10 cellular contexts compared by ENCODE assay signal in the genomic region with DNA sequence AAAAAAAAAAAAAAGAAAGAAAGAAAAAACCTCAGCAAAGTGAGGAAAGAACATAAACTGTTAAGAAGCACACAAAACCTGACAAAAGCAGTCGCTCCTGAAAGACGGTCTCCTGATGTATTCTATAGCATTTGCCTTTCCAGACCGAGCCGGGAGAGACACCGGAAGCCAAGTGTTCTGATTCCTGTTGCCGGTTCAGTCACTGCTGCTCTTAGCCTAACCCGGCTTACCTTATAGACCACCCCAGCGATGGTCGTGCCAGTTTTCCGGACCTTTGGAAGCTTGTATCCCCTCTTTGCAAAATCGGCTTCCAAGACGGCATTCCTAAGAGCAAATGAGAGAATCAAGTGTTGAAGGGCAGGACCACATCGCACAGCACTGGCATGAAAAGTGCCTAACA. TPM values are rescaled to one million over a fixed set of nuclear protein-coding genes. Genes with fewer than 3 reads are reported as not detected.
DNase-seq lines count a peak whose midpoint lies in the region; ATAC-seq, FAIRE-seq and TF ChIP-seq lines count a peak whose summit lies in the region.
"Had no signal": no experiment of that assay in that cellular context is flagged by ENCODE, and none has a peak within 500 bp of the region (broad histone marks: within the 10 kb centered on the region; RNA-seq: fewer than 3 reads in every experiment).

No MANE protein-coding gene starts in this region.

- H3K27ac Mint-ChIP-seq in activated naive CD4-positive, alpha-beta T cell treated with anti-CD3 and anti-CD28 coated beads, Interleukin-2, amount 10 ng/mL, durations not matched to agents 7 days and 5 days, result peak overlapping the region; percentile 90
- peak overlapping the region; percentile 99 for H3K27ac Mint-ChIP-seq in astrocyte (ENCODE audit: unreplicated experiment)

- no peak for FAIRE-seq in astrocyte (lab: Jason Lieb, UNC)

- H3K79me2 ChIP-seq in astrocyte (ENCODE audit: insufficient read depth, low read length), result peaks cover 47% of the 10 kb centered on the region

- no peak for TF ChIP-seq POLR2A in upper lobe of left lung (IDR thresholded peaks at IDR 0.05)

- H3K27me3 ChIP-seq in astrocyte (ENCODE audit: insufficient read depth, low read length), result no peaks in the 10 kb centered on the region
- H3K27me3 ChIP-seq in lung (ENCODE audit: control insufficient read depth, insufficient read depth), result no peaks in the 10 kb centered on the region
- no peaks in the 10 kb centered on the region for H3K27me3 ChIP-seq in upper lobe of left lung

- H3K4me1 Mint-ChIP-seq in activated naive CD4-positive, alpha-beta T cell treated with anti-CD3 and anti-CD28 coated beads, Interleukin-2, amount 10 ng/mL, durations not matched to agents 7 days and 5 days, result peaks cover 33% of the 10 kb centered on the region
- peaks cover 34% of the 10 kb centered on the region for H3K4me1 Mint-ChIP-seq in astrocyte (ENCODE audit: low read depth, unreplicated experiment)

- ATAC-seq in lung (ENCODE audit: insufficient read depth, low FRiP score) (no peak), upper lobe of left lung (ENCODE audit: low FRiP score in 2 of 2) (no peak)

- H3K27ac ChIP-seq in astrocyte (ENCODE audit: low read depth, low read length) (peak overlapping the region; percentile 94), lung (ENCODE audit: low read depth in 1 of 2, low read length in 1 of 2) (peak overlapping the region; percentile 34 to 65), upper lobe of left lung (peak overlapping the region in 3 of 4 donors; percentile 48 to 79 (median 62))

- peak overlapping the region; percentile 97 for H3K4me2 ChIP-seq in astrocyte (ENCODE audit: low read length)

- CTCF ChIA-PET in activated naive CD4-positive, alpha-beta T cell treated with anti-CD3 and anti-CD28 coated beads, Interleukin-2, amount 10 ng/mL, durations not matched to agents 7 days and 5 days (lab: Charles Lee), result interaction anchor here (0.8 to 1.7 kb wide), 4 partner anchors 8 to 122 kb away, joined by 3 to 5 read pairs (median 4); no protein-coding TSS in a partner anchor

- peaks cover 10% of the 10 kb centered on the region for H4K20me1 ChIP-seq in astrocyte (ENCODE audit: insufficient read depth, low read length)

- no peak for DNase-seq in activated naive CD4-positive, alpha-beta T cell treated with anti-CD3 and anti-CD28 coated beads, Interleukin-2, amount 10 ng/mL, durations not matched to agents 7 days and 5 days
- DNase-seq in activated naive CD4-positive, alpha-beta T cell (lab: John Stamatoyannopoulos, UW), result no peak
- no peak for DNase-seq in astrocyte (ENCODE audit: low read depth)
- DNase-seq in lung (ENCODE audit: low spot score), result no peak
- no peak for DNase-seq in upper lobe of left lung
- DNase-seq in SKM-1 treated with dmso at 0.1 percent for 144 hours (lab: John Stamatoyannopoulos, UW; ENCODE audit: unreplicated experiment), result no peak
- DNase-seq in AG08396 (ENCODE audit: low spot score), result no peak
- DNase-seq in SIG-M5 treated with dmso at 0.1 percent for 504 hours (lab: John Stamatoyannopoulos, UW; ENCODE audit: unreplicated experiment), result no peak

- H3K9me3 ChIP-seq in astrocyte (ENCODE audit: insufficient read depth, low read depth, low read length), result no peaks in the 10 kb centered on the region
- no peaks in the 10 kb centered on the region for H3K9me3 ChIP-seq in lung (ENCODE audit: control insufficient read depth in 2 of 2, insufficient read depth in 1 of 2, low read length in 1 of 2)
- no peaks in the 10 kb centered on the region for H3K9me3 ChIP-seq in upper lobe of left lung

- 17 to 22% methylated on average over 13 of the region's 13 CpGs for WGBS in lung, 2 donors
- 11 to 17% methylated on average over 13 of the region's 13 CpGs for WGBS in upper lobe of left lung, 2 donors

- H3K4me3 ChIP-seq in astrocyte (ENCODE audit: insufficient read depth, low read depth, low read length), result peak overlapping the region; percentile 100
- peak overlapping the region; percentile 85 for H3K4me3 ChIP-seq in lung
- peak overlapping the region; percentile 66 to 90 (median 83) for H3K4me3 ChIP-seq in upper lobe of left lung

- TF ChIP-seq CTCF in astrocyte (IDR thresholded peaks at IDR 0.05; ENCODE audit: insufficient read depth, low read depth, low read length) (no peak), lung (IDR thresholded peaks at IDR 0.05; ENCODE audit: control extremely low read depth, extremely low read depth) (no peak), upper lobe of left lung (IDR thresholded peaks at IDR 0.05) (no peak)

- H3K27me3 Mint-ChIP-seq in activated naive CD4-positive, alpha-beta T cell treated with anti-CD3 and anti-CD28 coated beads, Interleukin-2, amount 10 ng/mL, durations not matched to agents 7 days and 5 days, result peaks cover 3% of the 10 kb centered on the region
- H3K27me3 Mint-ChIP-seq in astrocyte (ENCODE audit: low read depth, unreplicated experiment), result no peaks in the 10 kb centered on the region

- H3K4me1 ChIP-seq in astrocyte (ENCODE audit: insufficient read depth, low read length) (peaks cover 34% of the 10 kb centered on the region), lung (ENCODE audit: control insufficient read depth in 2 of 2, insufficient read depth in 2 of 2, low read length in 2 of 2) (peaks cover 0 to 2% of the 10 kb centered on the region in 2 donors), upper lobe of left lung (peaks cover 7 to 26% (median 9%) of the 10 kb centered on the region in 4 donors)

- H3K9me3 Mint-ChIP-seq in activated naive CD4-positive, alpha-beta T cell treated with anti-CD3 and anti-CD28 coated beads, Interleukin-2, amount 10 ng/mL, durations not matched to agents 7 days and 5 days, result peaks cover 4% of the 10 kb centered on the region
- peaks cover 1% of the 10 kb centered on the region for H3K9me3 Mint-ChIP-seq in astrocyte (ENCODE audit: unreplicated experiment)

- H3K36me3 Mint-ChIP-seq in activated naive CD4-positive, alpha-beta T cell treated with anti-CD3 and anti-CD28 coated beads, Interleukin-2, amount 10 ng/mL, durations not matched to agents 7 days and 5 days, result peaks cover 42% of the 10 kb centered on the region
- peaks cover 3% of the 10 kb centered on the region for H3K36me3 Mint-ChIP-seq in astrocyte (ENCODE audit: low read depth, unreplicated experiment)

- H3K9ac ChIP-seq in astrocyte (ENCODE audit: low read length), result peak overlapping the region; percentile 99

- no peak for TF ChIP-seq EP300 in upper lobe of left lung (IDR thresholded peaks at IDR 0.05)

- H3K36me3 ChIP-seq in astrocyte (ENCODE audit: insufficient read depth, low read length), result peaks cover 19% of the 10 kb centered on the region
- H3K36me3 ChIP-seq in lung (ENCODE audit: control insufficient read depth in 2 of 2, insufficient read depth in 2 of 2, low read length in 2 of 2), result peaks cover 14 to 19% of the 10 kb centered on the region in 2 donors
- H3K36me3 ChIP-seq in upper lobe of left lung, result peaks cover 25 to 45% (median 36%) of the 10 kb centered on the region in 4 donors

- H2AFZ ChIP-seq in astrocyte (ENCODE audit: low read depth, low read length), result peak overlapping the region; percentile 65

- H3K4me3 Mint-ChIP-seq in activated naive CD4-positive, alpha-beta T cell treated with anti-CD3 and anti-CD28 coated beads, Interleukin-2, amount 10 ng/mL, durations not matched to agents 7 days and 5 days, result peak overlapping the region; percentile 95
- peak overlapping the region; percentile 97 for H3K4me3 Mint-ChIP-seq in astrocyte (ENCODE audit: unreplicated experiment)

RNA-seq across cellular contexts. Expression of gene PSMB7, which starts 0.6 kb away (rescaled TPM):
- 174 and 183 TPM in 2 replicates for total RNA-seq in astrocyte
- total RNA-seq in lung, result 100 to 1,000 TPM in 1 of 2 donors, 10 to 100 TPM in 1; 86.1 to 113 TPM
- polyA plus RNA-seq in lung, result 100 to 1,000 TPM; 185 to 194 TPM
- total RNA-seq in upper lobe of left lung, result 100 to 1,000 TPM in 2 of 6 donors, 10 to 100 TPM in 4; 17.8 to 112 (median 87.1) TPM

RNA-seq across cellular contexts. Expression of gene ADGRD2, which starts 35.6 kb away (rescaled TPM):
- total RNA-seq in astrocyte (not detected in 2 replicates), lung (not detected), upper lobe of left lung (not detected)
- not detected for polyA plus RNA-seq in lung
- total RNA-seq: lung microvascular endothelial cell, SK-MEL-5 had no signal
